In genomic region chr1:56415258-56415657, GRCh38 we compare ENCODE assay signal across 18 cellular contexts.
DNase-seq lines count a peak whose midpoint lies in the region; TF ChIP-seq lines count a peak whose summit lies in the region.
"Had no signal": no experiment of that assay in that cellular context is flagged by ENCODE, and none has a peak within 500 bp of the region (broad histone marks: within the 10 kb centered on the region; RNA-seq: fewer than 3 reads in every experiment).

No MANE protein-coding gene starts in this region.

- peak overlapping the region; percentile 92 for H3K27ac Mint-ChIP-seq in progenitor cell of endocrine pancreas
- H3K27ac Mint-ChIP-seq: CD8-positive, alpha-beta memory T cell had no signal

- H3K27ac ChIP-seq in C4-2B (peak overlapping the region; percentile 68), hepatocyte (peak overlapping the region; percentile 81)
- H3K27ac ChIP-seq: BLaER1 treated with 17β-estradiol and CSF1 and Interleukin-3, amounts not matched to agents 10 nM and 100 nM; KMS-11 had no signal

- H3K79me2 ChIP-seq in hepatocyte, result no peaks in the 10 kb centered on the region

- no peaks in the 10 kb centered on the region for H3K36me3 Mint-ChIP-seq in progenitor cell of endocrine pancreas (ENCODE audit: insufficient read depth)
- H3K36me3 Mint-ChIP-seq: CD8-positive, alpha-beta memory T cell had no signal

- no peaks in the 10 kb centered on the region for H3K27me3 ChIP-seq in hepatocyte

- no peak for TF ChIP-seq CTCF in C4-2B (conservative IDR thresholded peaks at IDR 0.05)
- TF ChIP-seq CTCF in hepatocyte (IDR thresholded peaks at IDR 0.05; ENCODE audit: poor library complexity), result no peak
- no peak for TF ChIP-seq CTCF in progenitor cell of endocrine pancreas (IDR thresholded peaks at IDR 0.05; ENCODE audit: unreplicated experiment)

- no peaks in the 10 kb centered on the region for H3K9me3 Mint-ChIP-seq in progenitor cell of endocrine pancreas (ENCODE audit: low read depth)

- H3K4me1 Mint-ChIP-seq in progenitor cell of endocrine pancreas (ENCODE audit: low read depth), result peaks cover 50% of the 10 kb centered on the region
- H3K4me1 Mint-ChIP-seq: CD8-positive, alpha-beta memory T cell had no signal

- H4K20me1 ChIP-seq in hepatocyte (ENCODE audit: insufficient read depth, poor library complexity, severe bottlenecking), result no peaks in the 10 kb centered on the region
- H4K20me1 ChIP-seq: BLaER1 treated with 17β-estradiol and CSF1 and Interleukin-3, amounts not matched to agents 10 nM and 100 nM had no signal

- H3K4me2 ChIP-seq in hepatocyte, result peak overlapping the region; percentile 54
- H3K4me2 ChIP-seq: BLaER1 treated with 17β-estradiol and CSF1 and Interleukin-3, amounts not matched to agents 10 nM and 100 nM; KMS-11 had no signal

- peak overlapping the region; percentile 9 for H3K4me3 Mint-ChIP-seq in progenitor cell of endocrine pancreas (ENCODE audit: low read depth)
- H3K4me3 Mint-ChIP-seq: CD8-positive, alpha-beta memory T cell had no signal

- no peak overlapping the region for H3K4me3 ChIP-seq in hepatocyte
- H3K4me3 ChIP-seq: BLaER1 treated with 17β-estradiol and CSF1 and Interleukin-3, amounts not matched to agents 10 nM and 100 nM; GM12878 had no signal

- H3K36me3 ChIP-seq in hepatocyte (replicated peaks; ENCODE audit: insufficient read depth, low read depth), result no peaks in the 10 kb centered on the region
- H3K36me3 ChIP-seq: BLaER1 treated with 17β-estradiol and CSF1 and Interleukin-3, amounts not matched to agents 10 nM and 100 nM had no signal

- DNase-seq in NCI-H69 (lab: John Stamatoyannopoulos, UW) (peak; percentile 29), hepatocyte (ENCODE audit: low spot score) (no peak), progenitor cell of endocrine pancreas (ENCODE audit: low spot score, unreplicated experiment) (no peak), T1000 (lab: John Stamatoyannopoulos, UW) (no peak), NCI-H510A (lab: John Stamatoyannopoulos, UW) (no peak), NCI-H128 (lab: John Stamatoyannopoulos, UW; ENCODE audit: unreplicated experiment) (no peak)
- DNase-seq: ACHN; CD8-positive, alpha-beta memory T cell; DND-41; H7; NCI-H1092 treated with DMSO at 0.1 percent for 48 hours; NCI-H226; NCI-H524; NCI-H82 had no signal

- WGBS in hepatocyte (ENCODE audit: low lambda C conversion rate, missing lambda C conversion rate), result 65% methylated on average over 3 of the region's 3 CpGs

- no peaks in the 10 kb centered on the region for H3K9me2 ChIP-seq in hepatocyte (replicated peaks; ENCODE audit: insufficient read depth)

- no peaks in the 10 kb centered on the region for H3K27me3 Mint-ChIP-seq in progenitor cell of endocrine pancreas

- H2AFZ ChIP-seq in hepatocyte, result no peak overlapping the region

- H3K4me1 ChIP-seq in hepatocyte (ENCODE audit: insufficient read depth), result peaks cover 34% of the 10 kb centered on the region

- H3K9me3 ChIP-seq in hepatocyte (ENCODE audit: low read depth), result no peaks in the 10 kb centered on the region
- H3K9me3 ChIP-seq: BLaER1 treated with 17β-estradiol and CSF1 and Interleukin-3, amounts not matched to agents 10 nM and 100 nM had no signal
